10 cellular contexts compared by ENCODE assay signal in the genomic region with DNA sequence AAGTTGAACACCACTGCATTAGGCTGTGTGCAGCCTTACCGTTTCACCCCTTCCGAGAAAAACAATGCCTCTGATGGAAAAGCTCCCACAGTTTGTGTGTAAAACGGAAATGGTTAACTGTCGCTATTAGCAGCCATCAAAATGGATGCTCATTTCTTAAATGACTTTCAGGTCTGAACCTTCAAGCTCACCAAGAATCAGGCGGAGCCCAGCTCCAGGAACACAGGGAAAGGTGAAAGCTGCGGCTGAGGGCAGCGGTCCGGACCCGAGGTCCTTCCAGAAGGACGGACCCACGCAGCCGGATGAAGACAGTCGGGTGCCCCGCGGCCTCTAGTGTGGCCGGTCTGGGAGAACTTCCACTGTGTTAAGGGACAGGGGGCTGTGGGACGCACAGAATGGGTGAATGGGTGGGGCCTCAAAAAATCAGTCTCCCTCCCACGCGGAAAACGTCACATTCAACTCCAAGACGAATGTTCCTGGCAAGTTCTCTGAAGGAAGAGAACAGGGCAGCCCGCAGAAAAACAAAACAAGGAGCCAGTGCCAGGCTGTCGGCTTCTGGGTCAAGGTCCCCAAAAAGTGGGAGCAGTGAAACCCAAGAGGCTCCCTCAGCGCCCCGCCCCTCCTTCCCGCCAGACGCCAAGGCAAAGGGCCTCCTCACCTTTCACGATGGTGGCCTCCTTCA. TPM values are rescaled to one million over a fixed set of nuclear protein-coding genes. Genes with fewer than 3 reads are reported as not detected.
A peak's percentile ranks its signal among the peaks of the same experiment; 100 is the strongest.
DNase-seq lines count a peak whose midpoint lies in the region; ATAC-seq and TF ChIP-seq lines count a peak whose summit lies in the region.
"Had no signal": no experiment of that assay in that cellular context is flagged by ENCODE, and none has a peak within 500 bp of the region (broad histone marks: within the 10 kb centered on the region; RNA-seq: fewer than 3 reads in every experiment).

No MANE protein-coding gene starts in this region.

- no peaks in the 10 kb centered on the region for H4K20me1 ChIP-seq in osteoblast (ENCODE audit: insufficient read depth, low read length)

- no peak for TF ChIP-seq POLR2A in erythroblast (IDR thresholded peaks at IDR 0.05; ENCODE audit: low read length)

- H3K79me2 ChIP-seq in osteoblast (ENCODE audit: insufficient read depth, low read length): peaks cover 30% of the 10 kb centered on the region
- H3K79me2 ChIP-seq: parathyroid adenoma had no signal

- H3K9me3 Mint-ChIP-seq in CD4-positive, CD25-positive, alpha-beta regulatory T cell: peaks cover 0 to 3% (median 0%) of the 10 kb centered on the region in 7 donors

- peak overlapping the region; percentile 21 for H3K4me3 ChIP-seq in CD4-positive, CD25-positive, alpha-beta regulatory T cell (ENCODE audit: low read depth, low read length)
- H3K4me3 ChIP-seq in osteoblast (ENCODE audit: insufficient read depth, low read length): peak overlapping the region; percentile 60

- peaks cover 3% of the 10 kb centered on the region for H3K36me3 ChIP-seq in CD4-positive, CD25-positive, alpha-beta regulatory T cell (ENCODE audit: control insufficient read depth, insufficient read depth, low read length)
- no peaks in the 10 kb centered on the region for H3K36me3 ChIP-seq in osteoblast (ENCODE audit: insufficient read depth, low read length)

- peak overlapping the region; percentile 64 to 75 (median 74) for H3K4me3 Mint-ChIP-seq in CD4-positive, CD25-positive, alpha-beta regulatory T cell

- peaks cover 36 to 52% (median 43%) of the 10 kb centered on the region in 4 donors for H3K4me1 Mint-ChIP-seq in CD4-positive, CD25-positive, alpha-beta regulatory T cell

- DNase-seq in CD4-positive, CD25-positive, alpha-beta regulatory T cell: no peak
- DNase-seq in NCI-H526 treated with DMSO at 0.1 percent for 48 hours (lab: John Stamatoyannopoulos, UW) (peak; percentile 89), fibroblast of gingiva (ENCODE audit: low read depth) (peak; percentile 64), osteoblast (ENCODE audit: insufficient read length, low spot score, missing footprints) (peak; percentile 78), erythroblast (lab: John Stamatoyannopoulos, UW) (no peak), occipital lobe (lab: John Stamatoyannopoulos, UW) (no peak)
- DNase-seq: activated CD8-positive, alpha-beta memory T cell treated with anti-CD3 and anti-CD28 coated beads, Interleukin-2, amount 50 U/mL, for 4 hours had no signal

- no peaks in the 10 kb centered on the region for H3K9me3 ChIP-seq in CD4-positive, CD25-positive, alpha-beta regulatory T cell (ENCODE audit: control insufficient read depth in 2 of 2, low read length in 2 of 2)
- no peaks in the 10 kb centered on the region for H3K9me3 ChIP-seq in osteoblast (ENCODE audit: low read depth, low read length)

- H3K36me3 Mint-ChIP-seq in CD4-positive, CD25-positive, alpha-beta regulatory T cell: peaks cover 8% of the 10 kb centered on the region

- peaks cover 47% of the 10 kb centered on the region for H3K4me1 ChIP-seq in CD4-positive, CD25-positive, alpha-beta regulatory T cell (ENCODE audit: control insufficient read depth, insufficient read depth, low read length, poor library complexity, severe bottlenecking)
- peaks cover 3% of the 10 kb centered on the region for H3K4me1 ChIP-seq in osteoblast (ENCODE audit: insufficient read depth, low read length)

- peak overlapping the region; percentile 30 for H2AFZ ChIP-seq in osteoblast (ENCODE audit: low read length)
- H2AFZ ChIP-seq: parathyroid adenoma had no signal

- no peak for ATAC-seq in CD4-positive, CD25-positive, alpha-beta regulatory T cell (ENCODE audit: low read depth in 2 of 2)
- no peak for ATAC-seq in GM18858 (IDR thresholded peaks at IDR 0.05; ENCODE audit: unreplicated experiment)
- no peak for ATAC-seq in HG03280 (IDR thresholded peaks at IDR 0.05; ENCODE audit: unreplicated experiment)

- H3K4me2 ChIP-seq in osteoblast (ENCODE audit: insufficient read depth, low read length): peak overlapping the region; percentile 69

- H3K27me3 Mint-ChIP-seq in CD4-positive, CD25-positive, alpha-beta regulatory T cell: no peaks in the 10 kb centered on the region

- TF ChIP-seq CTCF in osteoblast (IDR thresholded peaks at IDR 0.05; ENCODE audit: extremely low read depth, low read depth, low read length): no peak

- peak overlapping the region in 1 of 3 donors; percentile 78 for H3K27ac Mint-ChIP-seq in CD4-positive, CD25-positive, alpha-beta regulatory T cell

- H3K27me3 ChIP-seq in CD4-positive, CD25-positive, alpha-beta regulatory T cell (ENCODE audit: control insufficient read depth, insufficient read depth, low read length): no peaks in the 10 kb centered on the region
- H3K27me3 ChIP-seq in osteoblast (ENCODE audit: insufficient read depth, low read length): peaks cover 5% of the 10 kb centered on the region

- no peak overlapping the region for H3K27ac ChIP-seq in CD4-positive, CD25-positive, alpha-beta regulatory T cell (ENCODE audit: insufficient read depth, low read length, poor library complexity, severe bottlenecking)
- no peak overlapping the region for H3K27ac ChIP-seq in osteoblast (ENCODE audit: low read depth, low read length)
- H3K27ac ChIP-seq: parathyroid adenoma had no signal

RNA-seq across cellular contexts. Expression of gene IRS2, which starts 4.9 kb away (rescaled TPM):
- 86.7 TPM for total RNA-seq in CD4-positive, CD25-positive, alpha-beta regulatory T cell
- 1 to 10 TPM; 1.9 to 3.3 (median 2.6) TPM for polyA plus RNA-seq in CD4-positive, CD25-positive, alpha-beta regulatory T cell
- 7.1 and 8.3 TPM in 2 replicates for total RNA-seq in osteoblast
- 12.8 TPM for total RNA-seq in occipital lobe

Comparison
In these comparisons a context has a peak if more than half of its experiments do, and no peak if none do; other contexts are left out.
1. DNase-seq: peak in NCI-H526 treated with DMSO at 0.1 percent for 48 hours (single experiment), fibroblast of gingiva (single experiment) and osteoblast (single experiment); none in CD4-positive, CD25-positive, alpha-beta regulatory T cell (0 of 3), erythroblast (0 of 2) and occipital lobe (single experiment).